Comparison of ENCODE assay signal across 1 cellular context in the genomic region with DNA sequence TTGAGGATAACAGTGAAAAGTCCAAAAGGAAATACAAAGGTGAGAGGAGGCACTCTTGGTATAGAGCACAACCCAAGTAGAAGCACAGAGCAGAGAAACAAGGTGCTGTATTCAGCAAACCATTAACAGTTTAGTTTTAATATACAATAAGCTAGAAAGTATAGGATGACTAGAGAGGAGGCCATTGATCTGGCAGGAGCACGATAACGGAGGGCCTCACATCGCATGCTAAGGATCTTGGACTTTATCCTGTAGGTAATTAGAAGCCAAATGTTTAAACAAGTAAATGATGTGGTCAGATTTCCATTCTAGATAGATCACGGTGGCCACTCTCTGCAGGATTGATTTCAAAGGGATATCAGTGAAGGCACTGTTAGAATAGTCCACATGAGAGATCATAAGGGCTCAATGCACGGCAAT.
TF ChIP-seq lines count a peak whose summit lies in the region.

No MANE protein-coding gene starts in this region.

TF ChIP-seq in HepG2, 621 proteins besides CTCF, POLR2A, EP300 and RAD21 (continued from another document and continues in another):
- TF ChIP-seq HMGXB4 (CRISPR knock-in tag; IDR thresholded peaks at IDR 0.05; ENCODE audit: borderline replicate concordance in 1 of 2, low read depth in 1 of 2) (no peak), CREB1 (IDR thresholded peaks at IDR 0.05) (no peak), CREB1 (CRISPR knock-in tag; IDR thresholded peaks at IDR 0.05) (peak; percentile 53; the same call in 1 of the 2 replicates), ZNF513 (CRISPR knock-in tag; conservative IDR thresholded peaks at IDR 0.05) (no peak), ZNF772 (CRISPR knock-in tag; IDR thresholded peaks at IDR 0.05) (no peak; the same call in 1 of the 2 replicates), REL (CRISPR knock-in tag; conservative IDR thresholded peaks at IDR 0.05) (no peak), TRAFD1 (CRISPR knock-in tag; IDR thresholded peaks at IDR 0.05; ENCODE audit: borderline replicate concordance) (no peak), ZNF687 (CRISPR knock-in tag; IDR thresholded peaks at IDR 0.05) (no peak), ZNF496 (CRISPR knock-in tag; IDR thresholded peaks at IDR 0.05; ENCODE audit: insufficient replicate concordance) (no peak), HNRNPL (IDR thresholded peaks at IDR 0.05; ENCODE audit: low read depth, low read length) (no peak), ZNF20 (CRISPR knock-in tag; IDR thresholded peaks at IDR 0.05) (no peak), GPBP1L1 (CRISPR knock-in tag; IDR thresholded peaks at IDR 0.05) (no peak), ZNF556 (CRISPR knock-in tag; IDR thresholded peaks at IDR 0.05; ENCODE audit: borderline replicate concordance) (peak; percentile 52; the same call in 1 of the 2 replicates), TAF1 (CRISPR knock-in tag; IDR thresholded peaks at IDR 0.05) (no peak), FOXM1 (CRISPR knock-in tag; IDR thresholded peaks at IDR 0.05) (no peak), ZNF644 (CRISPR knock-in tag; IDR thresholded peaks at IDR 0.05; ENCODE audit: low read depth) (0 out of 2 replicates have a peak, but pooled peaks have one; percentile 60), MXI1 (IDR thresholded peaks at IDR 0.05; ENCODE audit: borderline replicate concordance, low read depth, low read length) (no peak), FOXA1 (IDR thresholded peaks at IDR 0.05) (no peak), FOXA1 (CRISPR knock-in tag; IDR thresholded peaks at IDR 0.05) (peak; percentile 64), ZFP62 (CRISPR knock-in tag; IDR thresholded peaks at IDR 0.05) (no peak), ELF1 (CRISPR knock-in tag; IDR thresholded peaks at IDR 0.05) (no peak), FIP1L1 (IDR thresholded peaks at IDR 0.05; ENCODE audit: borderline replicate concordance, insufficient read depth, low read depth, low read length) (no peak), ZNF207 (IDR thresholded peaks at IDR 0.05; ENCODE audit: borderline replicate concordance) (no peak), ZNF775 (CRISPR knock-in tag; IDR thresholded peaks at IDR 0.05; ENCODE audit: borderline replicate concordance) (no peak), HNRNPH1 (optimal IDR thresholded peaks at IDR 0.05; ENCODE audit: low read depth, low read length) (no peak), SIN3A (IDR thresholded peaks at IDR 0.05; ENCODE audit: borderline replicate concordance, low read depth, low read length) (no peak), GTF3A (CRISPR knock-in tag; conservative IDR thresholded peaks at IDR 0.05) (0 out of 2 replicates have a peak, but pooled peaks have one; percentile 78), MLX (CRISPR knock-in tag; IDR thresholded peaks at IDR 0.05) (0 out of 2 replicates have a peak, but pooled peaks have one; percentile 58), REPIN1 (CRISPR knock-in tag; IDR thresholded peaks at IDR 0.05; ENCODE audit: borderline replicate concordance, low read depth) (no peak; the same call in 1 of the 2 replicates), KLF16 (CRISPR knock-in tag; IDR thresholded peaks at IDR 0.05) (no peak), ZNF549 (CRISPR knock-in tag; IDR thresholded peaks at IDR 0.05) (no peak), ATF7 (IDR thresholded peaks at IDR 0.05) (no peak), ATF7 (CRISPR knock-in tag; IDR thresholded peaks at IDR 0.05) (no peak), POLR2AphosphoS2 (IDR thresholded peaks at IDR 0.05; ENCODE audit: low read depth, low read length) (no peak), CHCHD3 (CRISPR knock-in tag; IDR thresholded peaks at IDR 0.05) (no peak), MTF2 (CRISPR knock-in tag; IDR thresholded peaks at IDR 0.05; ENCODE audit: borderline replicate concordance) (no peak), ZNF768 (CRISPR knock-in tag; IDR thresholded peaks at IDR 0.05) (no peak), HOXD1 (CRISPR knock-in tag; IDR thresholded peaks at IDR 0.05) (no peak), MIER3 (CRISPR knock-in tag; IDR thresholded peaks at IDR 0.05; ENCODE audit: borderline replicate concordance) (peak; percentile 58; the same call in 1 of the 2 replicates), SP140L (CRISPR knock-in tag; IDR thresholded peaks at IDR 0.05; ENCODE audit: borderline replicate concordance) (no peak), KLF11 (CRISPR knock-in tag; IDR thresholded peaks at IDR 0.05) (0 out of 2 replicates have a peak, but pooled peaks have one; percentile 70), NR3C1 (CRISPR knock-in tag; IDR thresholded peaks at IDR 0.05) (no peak)
- TF ChIP-seq, protein P1, sequence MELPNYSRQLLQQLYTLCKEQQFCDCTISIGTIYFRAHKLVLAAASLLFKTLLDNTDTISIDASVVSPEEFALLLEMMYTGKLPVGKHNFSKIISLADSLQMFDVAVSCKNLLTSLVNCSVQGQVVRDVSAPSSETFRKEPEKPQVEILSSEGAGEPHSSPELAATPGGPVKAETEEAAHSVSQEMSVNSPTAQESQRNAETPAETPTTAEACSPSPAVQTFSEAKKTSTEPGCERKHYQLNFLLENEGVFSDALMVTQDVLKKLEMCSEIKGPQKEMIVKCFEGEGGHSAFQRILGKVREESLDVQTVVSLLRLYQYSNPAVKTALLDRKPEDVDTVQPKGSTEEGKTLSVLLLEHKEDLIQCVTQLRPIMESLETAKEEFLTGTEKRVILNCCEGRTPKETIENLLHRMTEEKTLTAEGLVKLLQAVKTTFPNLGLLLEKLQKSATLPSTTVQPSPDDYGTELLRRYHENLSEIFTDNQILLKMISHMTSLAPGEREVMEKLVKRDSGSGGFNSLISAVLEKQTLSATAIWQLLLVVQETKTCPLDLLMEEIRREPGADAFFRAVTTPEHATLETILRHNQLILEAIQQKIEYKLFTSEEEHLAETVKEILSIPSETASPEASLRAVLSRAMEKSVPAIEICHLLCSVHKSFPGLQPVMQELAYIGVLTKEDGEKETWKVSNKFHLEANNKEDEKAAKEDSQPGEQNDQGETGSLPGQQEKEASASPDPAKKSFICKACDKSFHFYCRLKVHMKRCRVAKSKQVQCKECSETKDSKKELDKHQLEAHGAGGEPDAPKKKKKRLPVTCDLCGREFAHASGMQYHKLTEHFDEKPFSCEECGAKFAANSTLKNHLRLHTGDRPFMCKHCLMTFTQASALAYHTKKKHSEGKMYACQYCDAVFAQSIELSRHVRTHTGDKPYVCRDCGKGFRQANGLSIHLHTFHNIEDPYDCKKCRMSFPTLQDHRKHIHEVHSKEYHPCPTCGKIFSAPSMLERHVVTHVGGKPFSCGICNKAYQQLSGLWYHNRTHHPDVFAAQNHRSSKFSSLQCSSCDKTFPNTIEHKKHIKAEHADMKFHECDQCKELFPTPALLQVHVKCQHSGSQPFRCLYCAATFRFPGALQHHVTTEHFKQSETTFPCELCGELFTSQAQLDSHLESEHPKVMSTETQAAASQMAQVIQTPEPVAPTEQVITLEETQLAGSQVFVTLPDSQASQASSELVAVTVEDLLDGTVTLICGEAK (IDR thresholded peaks at IDR 0.05) = no peak
- TF ChIP-seq, protein P1 (CRISPR knock-in tag; IDR thresholded peaks at IDR 0.05) = no peak
